In the genomic region with DNA sequence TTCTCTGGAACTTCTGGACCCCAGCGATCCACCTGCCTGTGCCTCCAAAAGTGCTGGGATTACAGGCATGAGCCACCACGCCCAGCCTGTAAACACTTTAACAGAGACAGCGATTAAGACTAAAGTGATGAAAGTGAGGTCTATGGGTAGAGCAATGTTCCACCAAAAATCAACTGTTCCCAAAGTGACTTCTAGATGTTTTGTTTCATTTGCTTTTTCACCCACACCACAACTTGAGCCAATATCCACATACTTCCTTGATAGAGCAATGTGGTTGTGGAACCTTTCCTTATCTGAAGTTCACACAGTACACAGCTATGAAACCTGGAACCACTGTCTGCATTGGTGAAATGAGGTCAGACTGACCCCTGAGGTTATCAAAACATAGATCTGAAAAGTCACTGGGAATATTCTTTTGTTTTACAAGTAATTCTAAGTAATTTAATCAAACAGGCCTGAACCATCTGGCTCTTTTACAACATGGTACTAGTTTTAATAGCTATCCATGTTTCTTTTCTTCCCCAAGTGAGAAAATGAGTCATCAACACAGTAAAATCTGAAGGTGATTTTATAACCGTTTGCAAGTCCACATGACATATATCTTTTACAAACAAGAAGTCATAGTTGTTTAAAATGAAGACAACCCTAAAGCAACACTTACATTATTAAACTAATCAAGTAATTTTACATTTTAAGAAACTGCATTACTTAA, we compare ENCODE assay signal across 10 cellular contexts.
DNase-seq lines count a peak whose midpoint lies in the region; ATAC-seq, FAIRE-seq and TF ChIP-seq lines count a peak whose summit lies in the region.
"Had no signal": no experiment of that assay in that cellular context is flagged by ENCODE, and none has a peak within 500 bp of the region (broad histone marks: within the 10 kb centered on the region; RNA-seq: fewer than 3 reads in every experiment).

No MANE protein-coding gene starts in this region.

- FAIRE-seq in K562 (lab: Jason Lieb, UNC) (peak; percentile 96), urothelium cell line (lab: Jason Lieb, UNC) (no peak)
- FAIRE-seq: GM19239 had no signal

- peak overlapping the region; percentile 89 for H3K27ac ChIP-seq in K562 (ENCODE audit: extremely low read depth, low read depth, low read length)

- TF ChIP-seq CTCF in K562 (IDR thresholded peaks at IDR 0.05 in 2 of 3, conservative IDR thresholded peaks at IDR 0.05 in 1 of 3; ENCODE audit: insufficient read depth in 2 of 3, low read depth in 1 of 3, low read length in 3 of 3), result no peak

- DNase-seq in HT-29 (ENCODE audit: low spot score), result peak; percentile 82
- peak; percentile 80 to 93 (median 84) for DNase-seq in K562 (ENCODE audit: extremely low read depth in 1 of 4, low spot score in 3 of 4)
- peak; percentile 65 for DNase-seq in kidney tubule cell (ENCODE audit: low spot score)
- peak; percentile 39 for DNase-seq in urothelium cell line (ENCODE audit: low spot score)
- no peak for DNase-seq in NCI-H510A (lab: John Stamatoyannopoulos, UW)
- no peak for DNase-seq in effector memory CD8-positive, alpha-beta T cell
- DNase-seq: hypothalamus, SHP77 had no signal

- peak overlapping the region; percentile 49 to 56; a peak in 3 of 4 replicates for H3K9ac ChIP-seq in K562 (ENCODE audit: insufficient read depth in 1 of 2, low read depth in 2 of 2, low read length in 2 of 2)

- no peak overlapping the region for H3K4me3 Mint-ChIP-seq in effector memory CD8-positive, alpha-beta T cell

- ATAC-seq in K562 (peak; percentile 86), HG02759 (IDR thresholded peaks at IDR 0.05; ENCODE audit: unreplicated experiment) (no peak)
- no peak for ATAC-seq in effector memory CD8-positive, alpha-beta T cell (replicated peaks)

- in situ Hi-C loops in K562 (cut with MboI), result no loop called here

- peaks cover 6% of the 10 kb centered on the region for H3K9me3 ChIP-seq in K562 (replicated peaks; ENCODE audit: control insufficient read depth, insufficient read depth, low read depth, low read length)

- CTCF ChIA-PET in K562 (lab: Yijun Ruan, JAX; ENCODE audit: low intra/inter-chr PET ratio), result no interaction called here

- no peaks in the 10 kb centered on the region for H3K27me3 ChIP-seq in K562 (ENCODE audit: control insufficient read depth in 2 of 2, insufficient read depth in 2 of 2, low read length in 2 of 2)

- peak overlapping the region; percentile 71 for H3K4me2 ChIP-seq in K562 (ENCODE audit: insufficient read depth, low read length)

- H3K4me1 ChIP-seq in K562 (replicated peaks in 1 of 2; ENCODE audit: control insufficient read depth in 2 of 2, insufficient read depth in 2 of 2, low read length in 2 of 2), result peaks cover 23 to 59% of the 10 kb centered on the region in 2 experiments

- 0 out of 2 replicates have a peak, but pooled peaks have one; percentile 15 for TF ChIP-seq POLR2A in K562 (conservative IDR thresholded peaks at IDR 0.05)

- no peaks in the 10 kb centered on the region for H4K20me1 ChIP-seq in K562 (replicated peaks; ENCODE audit: control insufficient read depth, insufficient read depth, low read length)

- TF ChIP-seq RAD21 in K562 (CRISPR knock-in tag; conservative IDR thresholded peaks at IDR 0.05 in 1 of 2, IDR thresholded peaks at IDR 0.05 in 1 of 2), result peak in 1 of 2 experiments; percentile 13; a peak in 1 of 4 replicates

- peak overlapping the region; percentile 66 for H2AFZ ChIP-seq in K562 (ENCODE audit: low read depth, low read length)

- H3K4me1 Mint-ChIP-seq in effector memory CD8-positive, alpha-beta T cell (ENCODE audit: low read depth in 2 of 2), result no peaks in the 10 kb centered on the region

- intact Hi-C loops in K562 (cut with micrococcal nuclease), result loop anchor here (1.0 to 5.0 kb wide), 2 partner anchors 20 to 34 kb away; no protein-coding TSS in a partner anchor

- BruUV-seq in K562 (replicated peaks; lab: Mats Ljungman, UMichigan), result no TSS peak

- POLR2A ChIA-PET in K562 (lab: Yijun Ruan, JAX), result interaction anchor here (0.6 to 1.5 kb wide), 7 partner anchors 11 to 89 kb away, joined by 3 to 6 read pairs (median 3); no protein-coding TSS in a partner anchor

- H3K9me3 Mint-ChIP-seq in effector memory CD8-positive, alpha-beta T cell, result no peaks in the 10 kb centered on the region

- H3K27ac Mint-ChIP-seq in effector memory CD8-positive, alpha-beta T cell, result no peak overlapping the region

- no peaks in the 10 kb centered on the region for H3K9me1 ChIP-seq in K562 (ENCODE audit: control insufficient read depth, insufficient read depth, low read length)

- H3K4me3 ChIP-seq in K562, result no peak overlapping the region

- WGBS in K562 (ENCODE audit: insufficient coverage, low coverage, missing lambda C conversion rate), result 8% methylated on average over 4 of the region's 4 CpGs

- no peaks in the 10 kb centered on the region for H3K79me2 ChIP-seq in K562 (ENCODE audit: control insufficient read depth, insufficient read depth, low read length)

- TF ChIP-seq EP300 in K562 (IDR thresholded peaks at IDR 0.05; ENCODE audit: low read length), result peak; percentile 95

- peaks cover 6 to 8% of the 10 kb centered on the region in 2 donors for H3K27me3 Mint-ChIP-seq in effector memory CD8-positive, alpha-beta T cell

- no peaks in the 10 kb centered on the region for H3K36me3 Mint-ChIP-seq in effector memory CD8-positive, alpha-beta T cell (ENCODE audit: insufficient read depth)

- H3K36me3 ChIP-seq in K562 (ENCODE audit: control insufficient read depth, insufficient read depth, low read length), result peaks cover 15% of the 10 kb centered on the region

TF ChIP-seq in K562, 482 proteins besides CTCF, POLR2A, EP300 and RAD21 (continues in another document):
- TF ChIP-seq, protein P1, sequence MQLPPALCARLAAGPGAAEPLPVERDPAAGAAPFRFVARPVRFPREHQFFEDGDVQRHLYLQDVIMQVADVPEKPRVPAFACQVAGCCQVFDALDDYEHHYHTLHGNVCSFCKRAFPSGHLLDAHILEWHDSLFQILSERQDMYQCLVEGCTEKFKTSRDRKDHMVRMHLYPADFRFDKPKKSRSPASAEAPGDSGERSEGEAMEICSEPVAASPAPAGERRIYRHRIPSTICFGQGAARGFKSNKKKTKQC (CRISPR knock-in tag; IDR thresholded peaks at IDR 0.05), result no peak
- TF ChIP-seq, protein P2, sequence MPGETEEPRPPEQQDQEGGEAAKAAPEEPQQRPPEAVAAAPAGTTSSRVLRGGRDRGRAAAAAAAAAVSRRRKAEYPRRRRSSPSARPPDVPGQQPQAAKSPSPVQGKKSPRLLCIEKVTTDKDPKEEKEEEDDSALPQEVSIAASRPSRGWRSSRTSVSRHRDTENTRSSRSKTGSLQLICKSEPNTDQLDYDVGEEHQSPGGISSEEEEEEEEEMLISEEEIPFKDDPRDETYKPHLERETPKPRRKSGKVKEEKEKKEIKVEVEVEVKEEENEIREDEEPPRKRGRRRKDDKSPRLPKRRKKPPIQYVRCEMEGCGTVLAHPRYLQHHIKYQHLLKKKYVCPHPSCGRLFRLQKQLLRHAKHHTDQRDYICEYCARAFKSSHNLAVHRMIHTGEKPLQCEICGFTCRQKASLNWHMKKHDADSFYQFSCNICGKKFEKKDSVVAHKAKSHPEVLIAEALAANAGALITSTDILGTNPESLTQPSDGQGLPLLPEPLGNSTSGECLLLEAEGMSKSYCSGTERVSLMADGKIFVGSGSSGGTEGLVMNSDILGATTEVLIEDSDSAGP (CRISPR knock-in tag; IDR thresholded peaks at IDR 0.05), result no peak
- no peak for TF ChIP-seq KDM2B (CRISPR knock-in tag; IDR thresholded peaks at IDR 0.05)
- no peak for TF ChIP-seq ZNF408 (CRISPR knock-in tag; IDR thresholded peaks at IDR 0.05; ENCODE audit: low read depth)
- no peak for TF ChIP-seq ZFPM2 (CRISPR knock-in tag; IDR thresholded peaks at IDR 0.05)
- TF ChIP-seq, protein P3, sequence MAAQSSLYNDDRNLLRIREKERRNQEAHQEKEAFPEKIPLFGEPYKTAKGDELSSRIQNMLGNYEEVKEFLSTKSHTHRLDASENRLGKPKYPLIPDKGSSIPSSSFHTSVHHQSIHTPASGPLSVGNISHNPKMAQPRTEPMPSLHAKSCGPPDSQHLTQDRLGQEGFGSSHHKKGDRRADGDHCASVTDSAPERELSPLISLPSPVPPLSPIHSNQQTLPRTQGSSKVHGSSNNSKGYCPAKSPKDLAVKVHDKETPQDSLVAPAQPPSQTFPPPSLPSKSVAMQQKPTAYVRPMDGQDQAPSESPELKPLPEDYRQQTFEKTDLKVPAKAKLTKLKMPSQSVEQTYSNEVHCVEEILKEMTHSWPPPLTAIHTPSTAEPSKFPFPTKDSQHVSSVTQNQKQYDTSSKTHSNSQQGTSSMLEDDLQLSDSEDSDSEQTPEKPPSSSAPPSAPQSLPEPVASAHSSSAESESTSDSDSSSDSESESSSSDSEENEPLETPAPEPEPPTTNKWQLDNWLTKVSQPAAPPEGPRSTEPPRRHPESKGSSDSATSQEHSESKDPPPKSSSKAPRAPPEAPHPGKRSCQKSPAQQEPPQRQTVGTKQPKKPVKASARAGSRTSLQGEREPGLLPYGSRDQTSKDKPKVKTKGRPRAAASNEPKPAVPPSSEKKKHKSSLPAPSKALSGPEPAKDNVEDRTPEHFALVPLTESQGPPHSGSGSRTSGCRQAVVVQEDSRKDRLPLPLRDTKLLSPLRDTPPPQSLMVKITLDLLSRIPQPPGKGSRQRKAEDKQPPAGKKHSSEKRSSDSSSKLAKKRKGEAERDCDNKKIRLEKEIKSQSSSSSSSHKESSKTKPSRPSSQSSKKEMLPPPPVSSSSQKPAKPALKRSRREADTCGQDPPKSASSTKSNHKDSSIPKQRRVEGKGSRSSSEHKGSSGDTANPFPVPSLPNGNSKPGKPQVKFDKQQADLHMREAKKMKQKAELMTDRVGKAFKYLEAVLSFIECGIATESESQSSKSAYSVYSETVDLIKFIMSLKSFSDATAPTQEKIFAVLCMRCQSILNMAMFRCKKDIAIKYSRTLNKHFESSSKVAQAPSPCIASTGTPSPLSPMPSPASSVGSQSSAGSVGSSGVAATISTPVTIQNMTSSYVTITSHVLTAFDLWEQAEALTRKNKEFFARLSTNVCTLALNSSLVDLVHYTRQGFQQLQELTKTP (IDR thresholded peaks at IDR 0.05; ENCODE audit: low read depth in 1 of 2, partially characterized antibody in 2 of 2), result peak in 1 of 2 experiments; percentile 86
- no peak for TF ChIP-seq ZNF143 (CRISPR knock-in tag; IDR thresholded peaks at IDR 0.05)
- no peak for TF ChIP-seq ZNF655 (CRISPR knock-in tag; IDR thresholded peaks at IDR 0.05)
- no peak for TF ChIP-seq RB1 (IDR thresholded peaks at IDR 0.05; ENCODE audit: low read depth)
- TF ChIP-seq BRF1 (IDR thresholded peaks at IDR 0.05; ENCODE audit: borderline replicate concordance, extremely low read depth, insufficient read length), result no peak

Comparison
In these comparisons a context has a peak if more than half of its experiments do, and no peak if none do; other contexts are left out.
1. DNase-seq: peak in HT-29 (single experiment), K562 (4 of 4), kidney tubule cell (single experiment) and urothelium cell line (single experiment); none in NCI-H510A (single experiment) and effector memory CD8-positive, alpha-beta T cell (0 of 3).